ENCODE assay signal across 8 cellular contexts in genomic region chr4:177309525-177310371, GRCh38. TPM values are rescaled to one million over a fixed set of nuclear protein-coding genes. Genes with fewer than 3 reads are reported as not detected.
DNase-seq lines count a peak whose midpoint lies in the region; ATAC-seq and TF ChIP-seq lines count a peak whose summit lies in the region.

TSS of gene NEIL3 (plus strand) at chr4:177309874. CDS start at chr4:177309954, 80 bp downstream.

- H3K9me3 Mint-ChIP-seq in CD4-positive, alpha-beta T cell = no peaks in the 10 kb centered on the region
- H3K9me3 Mint-ChIP-seq in activated CD4-positive, alpha-beta memory T cell treated with anti-CD3 and anti-CD28 coated beads for 36 hours = no peaks in the 10 kb centered on the region

- peak within 1 kb of the TSS; percentile 88 for H3K4me3 Mint-ChIP-seq in CD4-positive, alpha-beta T cell
- peak within 1 kb of the TSS; percentile 92 for H3K4me3 Mint-ChIP-seq in activated CD4-positive, alpha-beta memory T cell treated with anti-CD3 and anti-CD28 coated beads for 36 hours

- H3K4me1 Mint-ChIP-seq in CD4-positive, alpha-beta T cell (ENCODE audit: low read depth) = peaks cover 37% of the 10 kb centered on the region
- peaks cover 25% of the 10 kb centered on the region for H3K4me1 Mint-ChIP-seq in activated CD4-positive, alpha-beta memory T cell treated with anti-CD3 and anti-CD28 coated beads for 36 hours (ENCODE audit: low read depth)

- intact Hi-C loops in CD4-positive, alpha-beta T cell (cut with DNase I, micrococcal nuclease) = loop anchor here (1.0 to 10.0 kb wide), 4 partner anchors 15 to 1115 kb away; partner anchors contain the start of genes AGA (in 1 of the 2) and SPATA4 (in 1 of the 2)
- intact Hi-C loops in activated CD4-positive, alpha-beta memory T cell treated with anti-CD3 and anti-CD28 coated beads for 36 hours (cut with micrococcal nuclease) = loop anchor here (1.0 to 2.0 kb wide), 6 partner anchors 30 to 1115 kb away; partner anchors contain the start of gene AGA

- CTCF ChIA-PET in CD4-positive, alpha-beta T cell (lab: Charles Lee) = interaction anchor here (1.0 to 2.1 kb wide), 4 partner anchors 9 to 137 kb away, joined by 3 to 6 read pairs (median 4); no protein-coding TSS in a partner anchor
- CTCF ChIA-PET in activated CD4-positive, alpha-beta memory T cell treated with anti-CD3 and anti-CD28 coated beads for 36 hours (lab: Charles Lee) = interaction anchor here (1.0 to 3.5 kb wide), 3 partner anchors 30 to 262 kb away, joined by 3 to 10 read pairs (median 4); no protein-coding TSS in a partner anchor

- H3K27ac Mint-ChIP-seq in CD4-positive, alpha-beta T cell = peak within 1 kb of the TSS; percentile 78
- H3K27ac Mint-ChIP-seq in activated CD4-positive, alpha-beta memory T cell treated with anti-CD3 and anti-CD28 coated beads for 36 hours = peak within 1 kb of the TSS; percentile 79

- no peaks in the 10 kb centered on the region for H3K27me3 ChIP-seq in CD4-positive, alpha-beta T cell (ENCODE audit: control insufficient read depth, insufficient read depth, low read length)

- peak; percentile 81 for ATAC-seq in CD4-positive, alpha-beta T cell (ENCODE audit: poor library complexity)
- ATAC-seq in GM19438 (IDR thresholded peaks at IDR 0.05; ENCODE audit: low read depth, unreplicated experiment) = peak; percentile 88
- peak; percentile 88 for ATAC-seq in HG03571 (IDR thresholded peaks at IDR 0.05; ENCODE audit: unreplicated experiment)

- no peak within 1 kb of the TSS for H3K27ac ChIP-seq in CD4-positive, alpha-beta T cell (ENCODE audit: low read depth, low read length)

- POLR2A ChIA-PET in CD4-positive, alpha-beta T cell (lab: Charles Lee) = interaction anchor here (1.1 to 2.5 kb wide), 9 partner anchors 10 to 150 kb away, joined by 3 to 30 read pairs (median 6); partner anchors contain the start of gene AGA
- POLR2A ChIA-PET in activated CD4-positive, alpha-beta memory T cell treated with anti-CD3 and anti-CD28 coated beads for 36 hours (lab: Charles Lee) = interaction anchor here (0.7 to 2.7 kb wide), 2 partner anchors 9 to 132 kb away, joined by 3 to 22 read pairs; partner anchors contain the start of gene AGA

- H3K27me3 Mint-ChIP-seq in CD4-positive, alpha-beta T cell = no peaks in the 10 kb centered on the region
- H3K27me3 Mint-ChIP-seq in activated CD4-positive, alpha-beta memory T cell treated with anti-CD3 and anti-CD28 coated beads for 36 hours = no peaks in the 10 kb centered on the region

- no peaks in the 10 kb centered on the region for H3K9me3 ChIP-seq in CD4-positive, alpha-beta T cell (ENCODE audit: control insufficient read depth, low read length)

- TF ChIP-seq CTCF in CD4-positive, alpha-beta T cell (IDR thresholded peaks at IDR 0.05) = no peak

- DNase-seq in CD4-positive, alpha-beta T cell = peak; percentile 91 to 97 (median 94)
- DNase-seq in NCI-H82 treated with DMSO at 0.1 percent for 48 hours (lab: John Stamatoyannopoulos, UW; ENCODE audit: unreplicated experiment) (peak; percentile 49), medulla oblongata (ENCODE audit: extremely low spot score) (peak; percentile 87)
- peak; percentile 97 for DNase-seq in activated CD4-positive, alpha-beta memory T cell treated with anti-CD3 and anti-CD28 coated beads for 36 hours
- DNase-seq in effector CD4-positive, alpha-beta T cell = peak; percentile 92
- peak; percentile 91 to 93 (median 91) for DNase-seq in stimulated activated CD4-positive, alpha-beta T cell treated with anti-CD3 and anti-CD28 coated beads, TNF-alpha, amount 100 ng/mL, for 48 hours (ENCODE audit: low read depth in 3 of 3)

- H3K36me3 Mint-ChIP-seq in CD4-positive, alpha-beta T cell (ENCODE audit: low read depth) = no peaks in the 10 kb centered on the region
- peaks cover 1% of the 10 kb centered on the region for H3K36me3 Mint-ChIP-seq in activated CD4-positive, alpha-beta memory T cell treated with anti-CD3 and anti-CD28 coated beads for 36 hours

RNA-seq across cellular contexts. Expression of gene NEIL3, which starts in this region (rescaled TPM):
- total RNA-seq in CD4-positive, alpha-beta T cell = under 1 TPM; 0.22 to 0.25 TPM
- total RNA-seq in activated CD4-positive, alpha-beta memory T cell treated with anti-CD3 and anti-CD28 coated beads for 36 hours = 10 to 100 TPM; 18.2 to 18.3 TPM

Comparison
In these comparisons a context has a peak if more than half of its experiments do, and no peak if none do; other contexts are left out.
1. RNA of gene NEIL3 (total RNA-seq): 18.2 to 18.3 TPM in activated CD4-positive, alpha-beta memory T cell treated with anti-CD3 and anti-CD28 coated beads for 36 hours; 0.22 to 0.25 TPM in CD4-positive, alpha-beta T cell; every median in the first group is over 10 times any median in the second.
2. Peak in DNase-seq and ATAC-seq in CD4-positive, alpha-beta T cell; RNA of the gene not detected or under 1 TPM.
3. Peak in every context shown above with its lines, with median percentiles within 50 percentile points of each other: ATAC-seq and DNase-seq.